8 cellular contexts compared by ENCODE assay signal in the genomic region with DNA sequence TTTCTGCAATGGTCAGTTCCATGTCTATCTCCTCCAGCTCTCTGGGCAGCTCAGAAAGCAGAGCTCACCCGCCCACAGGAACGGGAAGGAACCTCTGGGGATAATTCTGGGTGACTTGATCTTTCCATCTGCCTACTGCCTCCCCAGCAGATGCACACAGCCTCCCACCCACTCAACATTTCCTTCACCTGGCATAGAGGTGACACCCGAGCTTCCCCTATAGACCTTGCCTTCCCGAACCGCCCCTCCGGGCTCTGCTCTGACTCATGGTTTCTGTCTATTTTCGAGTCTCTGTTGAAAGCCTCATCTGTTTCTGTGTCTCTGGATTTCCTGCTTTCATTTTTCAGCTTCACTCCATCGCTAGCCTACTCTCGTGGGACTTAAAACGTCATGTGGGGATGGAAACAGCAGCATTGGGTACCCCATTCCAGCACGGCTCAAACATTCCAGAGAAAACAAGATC. TPM values are rescaled to one million over a fixed set of nuclear protein-coding genes. Genes with fewer than 3 reads are reported as not detected.
DNase-seq lines count a peak whose midpoint lies in the region; ATAC-seq and TF ChIP-seq lines count a peak whose summit lies in the region.

No MANE protein-coding gene starts in this region.

- H3K9me3 Mint-ChIP-seq in HFFc6, result no peaks in the 10 kb centered on the region
- no peaks in the 10 kb centered on the region for H3K9me3 Mint-ChIP-seq in stimulated activated memory B cell treated with anti-CD40 and anti-IgM and Interleukin-4, amounts not matched to agents 10 μg/mL and 1 μg/mL and 100 μg/mL, for 72 hours

- peak overlapping the region; percentile 13; the same call in 1 of the 2 replicates for H3K4me3 Mint-ChIP-seq in HFFc6
- H3K4me3 Mint-ChIP-seq in stimulated activated memory B cell treated with anti-CD40 and anti-IgM and Interleukin-4, amounts not matched to agents 10 μg/mL and 1 μg/mL and 100 μg/mL, for 72 hours, result peak overlapping the region; percentile 67

- peak overlapping the region; percentile 36; the same call in 1 of the 2 replicates for H3K27ac Mint-ChIP-seq in HFFc6
- H3K27ac Mint-ChIP-seq in stimulated activated memory B cell treated with anti-CD40 and anti-IgM and Interleukin-4, amounts not matched to agents 10 μg/mL and 1 μg/mL and 100 μg/mL, for 72 hours, result peak overlapping the region; percentile 100

- H3K27me3 ChIP-seq in PC-9 (ENCODE audit: insufficient read depth, low read depth) (no peaks in the 10 kb centered on the region), lung (ENCODE audit: control insufficient read depth, insufficient read depth) (no peaks in the 10 kb centered on the region)

- TF ChIP-seq CTCF in GM12875 (IDR thresholded peaks at IDR 0.05; ENCODE audit: borderline replicate concordance, insufficient read depth, low read depth, low read length) (no peak), HFFc6 (IDR thresholded peaks at IDR 0.05) (no peak), PC-9 (conservative IDR thresholded peaks at IDR 0.05) (no peak), lung (IDR thresholded peaks at IDR 0.05; ENCODE audit: control extremely low read depth, extremely low read depth) (no peak)

- no TSS peak for BruUV-seq in PC-9 (replicated peaks; lab: Mats Ljungman, UMichigan)

- H3K79me2 ChIP-seq in PC-9 (ENCODE audit: low read depth), result peaks cover 37% of the 10 kb centered on the region

- H3K4me1 ChIP-seq in PC-9 (replicated peaks; ENCODE audit: insufficient read depth), result no peaks in the 10 kb centered on the region
- no peaks in the 10 kb centered on the region for H3K4me1 ChIP-seq in lung (ENCODE audit: control insufficient read depth in 2 of 2, insufficient read depth in 2 of 2, low read length in 2 of 2)

- ATAC-seq in lung (ENCODE audit: insufficient read depth, low FRiP score), result peak; percentile 58
- ATAC-seq in stimulated activated memory B cell treated with anti-CD40 and anti-IgM and Interleukin-4, amounts not matched to agents 10 μg/mL and 1 μg/mL and 100 μg/mL, for 72 hours, result peak; percentile 96

- no peaks in the 10 kb centered on the region; the same call in 1 of the 2 replicates for H3K27me3 Mint-ChIP-seq in HFFc6 (ENCODE audit: insufficient read depth)
- H3K27me3 Mint-ChIP-seq in stimulated activated memory B cell treated with anti-CD40 and anti-IgM and Interleukin-4, amounts not matched to agents 10 μg/mL and 1 μg/mL and 100 μg/mL, for 72 hours, result no peaks in the 10 kb centered on the region

- CTCF ChIA-PET in PC-9 (lab: Charles Lee), result interaction anchor here (0.6 to 0.7 kb wide), 2 partner anchors 73 to 114 kb away, joined by 4 to 5 read pairs; no protein-coding TSS in a partner anchor

- POLR2A ChIA-PET in PC-9 (lab: Charles Lee; ENCODE audit: unreplicated experiment), result interaction anchor here (0.5 to 0.7 kb wide), 4 partner anchors 10 to 30 kb away, joined by 3 to 4 read pairs (median 4); no protein-coding TSS in a partner anchor

- no peaks in the 10 kb centered on the region for H3F3A ChIP-seq in PC-9 (ENCODE audit: insufficient read depth, low read depth)

- in situ Hi-C loops in KBM-7 (cut with MboI; ENCODE audit: low pct_unique_long_range_greater_than_20kb, low sequenced_read_pairs), result no loop called here

- no peak overlapping the region for H3K4me2 ChIP-seq in PC-9

- H3K27ac ChIP-seq in PC-9 (0 out of 2 replicates have a peak overlapping the region, but pooled peaks have one; percentile 12), lung (ENCODE audit: low read depth in 1 of 2, low read length in 1 of 2) (peak overlapping the region in 1 of 2 donors; percentile 24)

- DNase-seq in HFFc6 (no peak), PC-9 (peak in 1 of 2 experiments; percentile 61), lung (ENCODE audit: low spot score) (no peak), KBM-7 (no peak), HuH-7 (ENCODE audit: low spot score) (no peak)
- peak; percentile 76 for DNase-seq in activated naive CD8-positive, alpha-beta T cell treated with anti-CD3 and anti-CD28 coated beads, Interleukin-2, amount 50 U/mL, for 16 hours (ENCODE audit: low read depth, low spot score)

- intact Hi-C loops in PC-9 (cut with micrococcal nuclease; ENCODE audit: unreplicated experiment), result no loop called here

- 62 to 77% methylated on average over 11 of the region's 11 CpGs for WGBS in lung, 2 donors

- H4K20me1 ChIP-seq in PC-9 (ENCODE audit: insufficient read depth), result peaks cover 25% of the 10 kb centered on the region

- H3K9me2 ChIP-seq in PC-9 (ENCODE audit: insufficient read depth), result no peaks in the 10 kb centered on the region

- H3K36me3 ChIP-seq in PC-9 (ENCODE audit: low read depth) (0 out of 2 replicates have a peak, but pooled peaks cover 5% of the 10 kb centered on the region), lung (ENCODE audit: control insufficient read depth in 2 of 2, insufficient read depth in 2 of 2, low read length in 2 of 2) (peaks cover 8 to 14% of the 10 kb centered on the region in 2 donors)

- peaks cover 11% of the 10 kb centered on the region for H3K4me1 Mint-ChIP-seq in HFFc6 (ENCODE audit: low read depth)
- peaks cover 75% of the 10 kb centered on the region for H3K4me1 Mint-ChIP-seq in stimulated activated memory B cell treated with anti-CD40 and anti-IgM and Interleukin-4, amounts not matched to agents 10 μg/mL and 1 μg/mL and 100 μg/mL, for 72 hours

- H2AFZ ChIP-seq in PC-9, result no peak overlapping the region

- H3K4me3 ChIP-seq in GM12875 (ENCODE audit: low read depth, low read length) (peak overlapping the region; percentile 3), PC-9 (no peak overlapping the region), lung (no peak overlapping the region)

- no peaks in the 10 kb centered on the region; the same call in 1 of the 2 replicates for H3K36me3 Mint-ChIP-seq in HFFc6 (ENCODE audit: low read depth)
- H3K36me3 Mint-ChIP-seq in stimulated activated memory B cell treated with anti-CD40 and anti-IgM and Interleukin-4, amounts not matched to agents 10 μg/mL and 1 μg/mL and 100 μg/mL, for 72 hours, result peaks cover 18% of the 10 kb centered on the region

- H3K9me3 ChIP-seq in PC-9 (ENCODE audit: insufficient read depth, low read depth) (no peaks in the 10 kb centered on the region), lung (ENCODE audit: control insufficient read depth in 2 of 2, insufficient read depth in 1 of 2, low read length in 1 of 2) (no peaks in the 10 kb centered on the region)

RNA-seq across cellular contexts. Expression of a gene that starts 11.4 kb away (rescaled TPM):
- 10 to 100 TPM; 23.2 to 26.5 (median 24.2) TPM for total RNA-seq in HFFc6 (2021; fragmentation: NEBNext Ultra II Directional; extraction: Animal tissue kit (Norgen Biotek cat#: 25700))
- total RNA-seq in PC-9 (2021), result 34.8 and 37.5 TPM in 2 replicates
- 10 to 100 TPM; 22.8 to 42.4 TPM for total RNA-seq in lung
- polyA plus RNA-seq in lung, result 10 to 100 TPM; 26.4 to 35.9 TPM

RNA-seq across cellular contexts. Expression of a gene that starts 11.6 kb away (rescaled TPM):
- total RNA-seq in HFFc6 (2021; fragmentation: NEBNext Ultra II Directional; extraction: Animal tissue kit (Norgen Biotek cat#: 25700)), result 10 to 100 TPM; 58.2 to 64.7 (median 60.2) TPM
- 50.1 and 51.3 TPM in 2 replicates for total RNA-seq in PC-9 (2021)
- total RNA-seq in lung, result 10 to 100 TPM; 40.0 to 54.6 TPM
- 10 to 100 TPM; 46.9 to 61.7 TPM for polyA plus RNA-seq in lung

RNA-seq across cellular contexts. Expression of a gene that starts 21.0 kb away (rescaled TPM):
- 10 to 100 TPM in 3 of 6 experiments, 1 to 10 TPM in 3; 8.8 to 10.8 (median 10.0) TPM for total RNA-seq in HFFc6 (2021; fragmentation: NEBNext Ultra II Directional; extraction: Animal tissue kit (Norgen Biotek cat#: 25700))
- total RNA-seq in PC-9 (2021) (23.4 and 35.4 TPM in 2 replicates), lung (10 to 100 TPM in 1 of 2 donors, 1 to 10 TPM in 1; 9.7 to 32.8 TPM)
- 10 to 100 TPM; 13.2 to 34.8 TPM for polyA plus RNA-seq in lung

RNA-seq across cellular contexts. Expression of a gene that starts 39.2 kb away (rescaled TPM):
- total RNA-seq in HFFc6 (2021; fragmentation: NEBNext Ultra II Directional; extraction: Animal tissue kit (Norgen Biotek cat#: 25700)), result 10 to 100 TPM in 1 of 6 experiments, 1 to 10 TPM in 5; 5.7 to 14.6 (median 7.1) TPM
- total RNA-seq in PC-9 (2021), result 18.7 and 19.4 TPM in 2 replicates
- 10 to 100 TPM in 1 of 2 donors, 1 to 10 TPM in 1; 9.8 to 27.4 TPM for total RNA-seq in lung
- 10 to 100 TPM; 22.2 to 25.7 TPM for polyA plus RNA-seq in lung

RNA-seq across cellular contexts. Expression of a gene that starts 44.6 kb away (rescaled TPM):
- total RNA-seq in HFFc6 (2021; fragmentation: NEBNext Ultra II Directional; extraction: Animal tissue kit (Norgen Biotek cat#: 25700)), result 10 to 100 TPM; 38.0 to 47.8 (median 43.1) TPM
- 64.2 and 73.1 TPM in 2 replicates for total RNA-seq in PC-9 (2021)
- 10 to 100 TPM; 46.4 to 69.5 TPM for total RNA-seq in lung
- 10 to 100 TPM; 40.4 to 45.8 TPM for polyA plus RNA-seq in lung
